In genomic region chr2:96137611-96138129, GRCh38 we compare ENCODE assay signal across 19 cellular contexts. TPM values are rescaled to one million over a fixed set of nuclear protein-coding genes. Genes with fewer than 3 reads are reported as not detected.
"Had no signal": no experiment of that assay in that cellular context is flagged by ENCODE, and none has a peak within 500 bp of the region (broad histone marks: within the 10 kb centered on the region; RNA-seq: fewer than 3 reads in every experiment).

No MANE protein-coding gene starts in this region.

- H3K9me3 Mint-ChIP-seq: activated B cell treated with CpG ODN at 0.5 μM for 24 hours; activated CD4-positive, alpha-beta T cell treated with anti-CD3 and anti-CD28 coated beads, Interleukin-2, amount 10 ng/mL, durations not matched to agents 24 days and 14 days; activated naive CD4-positive, alpha-beta T cell treated with anti-CD3 and anti-CD28 coated beads, Interleukin-2, amount 50 U/mL, for 24 hours; brain; endodermal cell; nephron; T-helper 1 cell treated with Interleukin-12 subunit alpha and Interleukin-12 subunit beta and Interleukin-4 antibody, amounts not matched to agents 30 μg/mL and 1 μg/mL, for 36 hours had no signal

- H3K36me3 ChIP-seq: stomach, thoracic aorta, vagina had no signal

- H3K9me3 ChIP-seq: psoas muscle, stomach, thoracic aorta, vagina had no signal

- H3K4me1 Mint-ChIP-seq: brain had no signal

- H3K27ac ChIP-seq: hepatocyte, psoas muscle, stomach, thoracic aorta, vagina had no signal

- H3K4me3 Mint-ChIP-seq: activated B cell treated with CpG ODN at 0.5 μM for 24 hours; activated CD4-positive, alpha-beta T cell treated with anti-CD3 and anti-CD28 coated beads, Interleukin-2, amount 10 ng/mL, durations not matched to agents 24 days and 14 days; activated naive CD4-positive, alpha-beta T cell treated with anti-CD3 and anti-CD28 coated beads, Interleukin-2, amount 50 U/mL, for 24 hours; brain; endodermal cell; nephron; T-helper 1 cell treated with Interleukin-12 subunit alpha and Interleukin-12 subunit beta and Interleukin-4 antibody, amounts not matched to agents 30 μg/mL and 1 μg/mL, for 36 hours had no signal

- H3K36me3 Mint-ChIP-seq: brain had no signal

- H3K27me3 Mint-ChIP-seq: activated B cell treated with CpG ODN at 0.5 μM for 24 hours; activated CD4-positive, alpha-beta T cell treated with anti-CD3 and anti-CD28 coated beads, Interleukin-2, amount 10 ng/mL, durations not matched to agents 24 days and 14 days; activated naive CD4-positive, alpha-beta T cell treated with anti-CD3 and anti-CD28 coated beads, Interleukin-2, amount 50 U/mL, for 24 hours had no signal

- H3K27ac Mint-ChIP-seq: activated B cell treated with CpG ODN at 0.5 μM for 24 hours; activated CD4-positive, alpha-beta T cell treated with anti-CD3 and anti-CD28 coated beads, Interleukin-2, amount 10 ng/mL, durations not matched to agents 24 days and 14 days; activated naive CD4-positive, alpha-beta T cell treated with anti-CD3 and anti-CD28 coated beads, Interleukin-2, amount 50 U/mL, for 24 hours; endodermal cell; nephron; T-helper 1 cell treated with Interleukin-12 subunit alpha and Interleukin-12 subunit beta and Interleukin-4 antibody, amounts not matched to agents 30 μg/mL and 1 μg/mL, for 36 hours had no signal

- H3K4me3 ChIP-seq: hepatocyte, psoas muscle, stomach, thoracic aorta, vagina had no signal

- DNase-seq: activated B cell treated with CpG ODN at 0.5 μM for 24 hours; activated CD4-positive, alpha-beta T cell treated with anti-CD3 and anti-CD28 coated beads, Interleukin-2, amount 10 ng/mL, durations not matched to agents 24 days and 14 days; activated effector memory CD4-positive, alpha-beta T cell treated with Interleukin-2 at 50 U/mL for 16 hours; amygdala; cerebellar nuclear complex; dermis blood vessel endothelial cell; erythroblast; mammary epithelial cell; stimulated activated CD4-positive, alpha-beta T cell treated with anti-CD3 and anti-CD28 coated beads, Interleukin-2, amount 100 ng/mL, for 48 hours; stomach had no signal

- H3K27me3 ChIP-seq: hepatocyte, vagina had no signal

- H3K4me1 ChIP-seq: psoas muscle had no signal

RNA-seq across cellular contexts. Expression of gene ASTL, which starts 0.6 kb away (rescaled TPM):
- total RNA-seq: dermis blood vessel endothelial cell, endodermal cell, hepatocyte, psoas muscle, stomach, thoracic aorta, vagina had no signal
- polyA plus RNA-seq: hepatocyte, mammary epithelial cell had no signal
